11 cellular contexts compared by ENCODE assay signal in genomic region chr9:93128011-93128714, GRCh38. TPM values are rescaled to one million over a fixed set of nuclear protein-coding genes. Genes with fewer than 3 reads are reported as not detected.
A peak's percentile ranks its signal among the peaks of the same experiment; 100 is the strongest.
DNase-seq lines count a peak whose midpoint lies in the region; ATAC-seq and TF ChIP-seq lines count a peak whose summit lies in the region.
"Had no signal": no experiment of that assay in that cellular context is flagged by ENCODE, and none has a peak within 500 bp of the region (broad histone marks: within the 10 kb centered on the region; RNA-seq: fewer than 3 reads in every experiment).

No MANE protein-coding gene starts in this region.

- H3K27ac Mint-ChIP-seq in T-cell (peak overlapping the region; percentile 87 to 96), endothelial cell (ENCODE audit: unreplicated experiment) (peak overlapping the region; percentile 65), osteocyte (ENCODE audit: unreplicated experiment) (peak overlapping the region; percentile 82)

- POLR2A ChIA-PET in T-cell (lab: Charles Lee): no interaction called here

- DNase-seq in 8988T (peak; percentile 17), T-cell (no peak), endothelial cell (ENCODE audit: low spot score) (no peak), osteocyte (ENCODE audit: extremely low spot score, unreplicated experiment) (no peak), AG08396 (ENCODE audit: low spot score) (no peak), NCI-H1417 (lab: John Stamatoyannopoulos, UW) (no peak)
- DNase-seq: cortex of kidney, NCI-H345 had no signal

- ATAC-seq in T-cell (replicated peaks in 1 of 4): peak in 1 of 4 experiments; percentile 3
- ATAC-seq in HG02623 (IDR thresholded peaks at IDR 0.05; ENCODE audit: unreplicated experiment): no peak
- no peak for ATAC-seq in GM18868 (IDR thresholded peaks at IDR 0.05; ENCODE audit: unreplicated experiment)

- H3K9me3 Mint-ChIP-seq in T-cell (no peaks in the 10 kb centered on the region), endothelial cell (ENCODE audit: unreplicated experiment) (no peaks in the 10 kb centered on the region), osteocyte (ENCODE audit: unreplicated experiment) (no peaks in the 10 kb centered on the region)

- H3K36me3 Mint-ChIP-seq in T-cell (peaks cover 10% of the 10 kb centered on the region), endothelial cell (ENCODE audit: low read depth, unreplicated experiment) (peaks cover 8% of the 10 kb centered on the region), osteocyte (ENCODE audit: unreplicated experiment) (peaks cover 5% of the 10 kb centered on the region)

- CTCF ChIA-PET in T-cell (lab: Charles Lee): no interaction called here

- H3K27me3 Mint-ChIP-seq in T-cell (no peaks in the 10 kb centered on the region), endothelial cell (ENCODE audit: unreplicated experiment) (peaks cover 15% of the 10 kb centered on the region), osteocyte (ENCODE audit: unreplicated experiment) (no peaks in the 10 kb centered on the region)

- no peak for TF ChIP-seq CTCF in endothelial cell (IDR thresholded peaks at IDR 0.05; ENCODE audit: unreplicated experiment)
- no peak for TF ChIP-seq CTCF in osteocyte (IDR thresholded peaks at IDR 0.05)

- H3K4me1 Mint-ChIP-seq in T-cell (peaks cover 77 to 83% (median 83%) of the 10 kb centered on the region in 3 donors), endothelial cell (ENCODE audit: unreplicated experiment) (peaks cover 51% of the 10 kb centered on the region), osteocyte (ENCODE audit: unreplicated experiment) (peaks cover 59% of the 10 kb centered on the region)

- H3K4me3 Mint-ChIP-seq in T-cell (peak overlapping the region in 1 of 3 donors; percentile 74), endothelial cell (ENCODE audit: unreplicated experiment) (no peak overlapping the region), osteocyte (ENCODE audit: unreplicated experiment) (no peak overlapping the region)

RNA-seq across cellular contexts. Expression of gene NINJ1, which starts 5.9 kb away (rescaled TPM):
- 100 to 1,000 TPM in 1 of 5 donors, 10 to 100 TPM in 4; 29.2 to 110 (median 32.0) TPM for total RNA-seq in T-cell
- total RNA-seq in endothelial cell (ENCODE audit: unreplicated experiment): 34.2 TPM
- total RNA-seq in osteocyte: 28.1 and 32.9 TPM in 2 replicates

RNA-seq across cellular contexts. Expression of gene CARD19, which starts 32.1 kb away (rescaled TPM):
- total RNA-seq in T-cell (10 to 100 TPM; 39.7 to 98.5 (median 72.8) TPM), endothelial cell (ENCODE audit: unreplicated experiment) (13.2 TPM), osteocyte (35.8 and 42.9 TPM in 2 replicates)

RNA-seq across cellular contexts. Expression of gene WNK2, which starts 55.8 kb away (rescaled TPM):
- total RNA-seq in T-cell: under 1 TPM; 0.12 to 0.95 (median 0.48) TPM
- total RNA-seq in endothelial cell (ENCODE audit: unreplicated experiment): 0.82 TPM
- not detected in 2 replicates for total RNA-seq in osteocyte
- total RNA-seq: SJSA1 had no signal
